In genomic region chr3:124529826-124530571, GRCh38 we compare ENCODE assay signal across 1 cellular context.
TF ChIP-seq lines count a peak whose summit lies in the region.

No MANE protein-coding gene starts in this region.

TF ChIP-seq in SK-N-SH treated with all-trans-retinoic acid at 6 μM for 48 hours, 23 proteins besides CTCF, POLR2A, EP300 and RAD21 (continued from another document):
- TF ChIP-seq, protein P1, sequence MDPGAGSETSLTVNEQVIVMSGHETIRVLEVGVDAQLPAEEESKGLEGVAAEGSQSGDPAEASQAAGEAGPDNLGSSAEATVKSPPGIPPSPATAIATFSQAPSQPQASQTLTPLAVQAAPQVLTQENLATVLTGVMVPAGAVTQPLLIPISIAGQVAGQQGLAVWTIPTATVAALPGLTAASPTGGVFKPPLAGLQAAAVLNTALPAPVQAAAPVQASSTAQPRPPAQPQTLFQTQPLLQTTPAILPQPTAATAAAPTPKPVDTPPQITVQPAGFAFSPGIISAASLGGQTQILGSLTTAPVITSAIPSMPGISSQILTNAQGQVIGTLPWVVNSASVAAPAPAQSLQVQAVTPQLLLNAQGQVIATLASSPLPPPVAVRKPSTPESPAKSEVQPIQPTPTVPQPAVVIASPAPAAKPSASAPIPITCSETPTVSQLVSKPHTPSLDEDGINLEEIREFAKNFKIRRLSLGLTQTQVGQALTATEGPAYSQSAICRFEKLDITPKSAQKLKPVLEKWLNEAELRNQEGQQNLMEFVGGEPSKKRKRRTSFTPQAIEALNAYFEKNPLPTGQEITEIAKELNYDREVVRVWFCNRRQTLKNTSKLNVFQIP (CRISPR knock-in tag; IDR thresholded peaks at IDR 0.05; ENCODE audit: borderline replicate concordance, low read depth): no peak
- no peak for TF ChIP-seq ZNF8 (CRISPR knock-in tag; IDR thresholded peaks at IDR 0.05)
